Comparison of ENCODE assay signal across 11 cellular contexts in the genomic region with DNA sequence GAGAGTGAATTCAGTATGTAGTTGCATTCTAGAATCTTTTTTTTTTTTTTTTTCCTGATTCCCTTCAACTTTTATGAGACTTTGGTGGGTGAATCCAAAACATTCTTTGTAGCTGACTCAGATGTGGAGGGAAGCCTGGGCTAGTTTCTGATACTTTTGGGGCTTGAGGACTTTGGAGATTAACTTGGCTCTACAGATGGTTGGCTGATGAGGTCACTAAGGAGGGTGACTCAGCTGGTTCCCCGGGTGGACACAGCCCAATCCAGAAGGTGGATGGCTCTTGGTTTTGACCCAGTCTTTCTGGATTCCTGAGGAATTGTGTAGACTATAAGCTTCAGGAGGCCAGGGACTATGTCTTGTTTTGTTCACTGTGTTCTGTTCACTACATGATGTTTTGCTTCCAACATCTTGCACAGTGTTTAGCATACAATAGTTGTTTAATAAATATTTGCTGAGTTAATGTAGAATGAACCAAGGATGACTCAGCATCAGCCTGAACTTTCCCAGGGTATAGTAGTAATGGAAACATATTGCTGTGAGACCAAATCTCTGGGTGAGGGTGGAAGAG. TPM values are rescaled to one million over a fixed set of nuclear protein-coding genes. Genes with fewer than 3 reads are reported as not detected.
DNase-seq lines count a peak whose midpoint lies in the region; ATAC-seq, FAIRE-seq and TF ChIP-seq lines count a peak whose summit lies in the region.
"Had no signal": no experiment of that assay in that cellular context is flagged by ENCODE, and none has a peak within 500 bp of the region (broad histone marks: within the 10 kb centered on the region; RNA-seq: fewer than 3 reads in every experiment).

No MANE protein-coding gene starts in this region.

- H3K36me3 ChIP-seq in HCT116 (ENCODE audit: control insufficient read depth in 1 of 2, insufficient read depth in 2 of 2, low read length in 2 of 2) (no peaks in the 10 kb centered on the region), small intestine (ENCODE audit: control insufficient read depth in 2 of 2, insufficient read depth in 2 of 2, low read length in 2 of 2) (no peaks in the 10 kb centered on the region), spleen (no peaks in the 10 kb centered on the region)

- no peaks in the 10 kb centered on the region for H3K9me2 ChIP-seq in HCT116 (ENCODE audit: insufficient read depth)

- RAD21 ChIA-PET in HCT116 (lab: Charles Lee; ENCODE audit: low non-redundant PET in 1 of 2, low total read pairs in 2 of 2, uncharacterized antibody in 2 of 2, unreplicated experiment in 2 of 2): no interaction called here

- H3K4me3 ChIP-seq in HCT116 (replicated peaks in 1 of 2; ENCODE audit: low read depth in 1 of 2, low read length in 2 of 2) (0 out of 4 replicates have a peak overlapping the region, but pooled peaks of 1 of the 2 experiments have one; percentile 14), small intestine (ENCODE audit: low read depth in 1 of 2, low read length in 2 of 2) (no peak overlapping the region), spleen (no peak overlapping the region)

- H3K9me3 ChIP-seq in HCT116 (ENCODE audit: control insufficient read depth in 1 of 2, insufficient read depth in 1 of 2, low read depth in 1 of 2, low read length in 2 of 2): peaks cover 0 to 4% of the 10 kb centered on the region in 2 experiments; a peak in 1 of 4 replicates
- no peaks in the 10 kb centered on the region for H3K9me3 ChIP-seq in small intestine (ENCODE audit: control insufficient read depth, low read depth)
- no peaks in the 10 kb centered on the region for H3K9me3 ChIP-seq in spleen

- peak; percentile 87 for DNase-seq in HCT116 (ENCODE audit: low read depth, low spot score)
- peak; percentile 86 for DNase-seq in T1000 (lab: John Stamatoyannopoulos, UW)
- peak; percentile 79 for DNase-seq in foreskin melanocyte
- DNase-seq in small intestine: peak; percentile 26
- no peak for DNase-seq in NCI-H2171 treated with DMSO at 0.1 percent for 48 hours (lab: John Stamatoyannopoulos, UW)
- DNase-seq in NCI-H446 treated with DMSO at 0.1 percent for 48 hours (lab: John Stamatoyannopoulos, UW): no peak
- DNase-seq in spleen: no peak
- DNase-seq: activated T-cell treated with anti-CD3 and anti-CD28 coated beads, Interleukin-2, amount 50 U/mL, for 4 hours had no signal

- TF ChIP-seq POLR2A in HCT116 (IDR thresholded peaks at IDR 0.05; ENCODE audit: borderline replicate concordance, extremely low read depth, insufficient read depth, insufficient read length): no peak
- TF ChIP-seq POLR2A in spleen (IDR thresholded peaks at IDR 0.05): no peak

- POLR2A ChIA-PET in HCT116 (lab: Charles Lee): no interaction called here

- H4K20me1 ChIP-seq in HCT116 (ENCODE audit: insufficient read depth): no peaks in the 10 kb centered on the region

- no TSS peak for BruUV-seq in HCT116 (replicated peaks; lab: Mats Ljungman, UMichigan)

- no peak for FAIRE-seq in small intestine (lab: Jason Lieb, UNC)
- FAIRE-seq: GM18507 had no signal

- H3K27me3 ChIP-seq in HCT116 (ENCODE audit: insufficient read depth, low read length) (no peaks in the 10 kb centered on the region), small intestine (ENCODE audit: control insufficient read depth in 2 of 2, insufficient read depth in 2 of 2, low read length in 2 of 2) (no peaks in the 10 kb centered on the region), spleen (replicated peaks in 1 of 7) (peaks cover 0 to 3% (median 0%) of the 10 kb centered on the region in 7 donors)

- CTCF ChIA-PET in HCT116 (lab: Charles Lee): interaction anchor here (1.8 kb wide), 1 partner anchor 17 kb away, joined by 7 read pairs; no protein-coding TSS in a partner anchor

- no peaks in the 10 kb centered on the region for H3K79me2 ChIP-seq in HCT116 (ENCODE audit: insufficient read depth, low read length)

- H2AFZ ChIP-seq in HCT116 (ENCODE audit: low read depth, low read length, poor library complexity, severe bottlenecking): peak overlapping the region; percentile 24

- WGBS in small intestine, 3 donors: 24 to 45% (median 33%) methylated on average over 1 of the region's 1 CpG
- WGBS in spleen, 5 donors: 44 to 77% (median 68%) methylated on average over 1 of the region's 1 CpG

- peak overlapping the region; percentile 62 for H3K4me2 ChIP-seq in HCT116 (ENCODE audit: low read length)

- H3K9ac ChIP-seq in HCT116 (ENCODE audit: low read length): no peak overlapping the region

- no peak for TF ChIP-seq RAD21 in HCT116 (IDR thresholded peaks at IDR 0.05; ENCODE audit: low read depth)

- ATAC-seq in HCT116 (peak; percentile 94), HG03432 (IDR thresholded peaks at IDR 0.05; ENCODE audit: unreplicated experiment) (no peak)
- ATAC-seq: activated T-cell treated with anti-CD3 and anti-CD28 coated beads, Interleukin-2, amount 50 U/mL, for 4 hours; left lobe of liver had no signal

- TF ChIP-seq CTCF in HCT116 (IDR thresholded peaks at IDR 0.05 in 2 of 3, conservative IDR thresholded peaks at IDR 0.05 in 1 of 3; ENCODE audit: borderline replicate concordance in 1 of 3, insufficient read depth in 1 of 3, low read depth in 2 of 3, low read length in 2 of 3): no peak
- no peak for TF ChIP-seq CTCF in spleen (IDR thresholded peaks at IDR 0.05 in 8 of 11, conservative IDR thresholded peaks at IDR 0.05 in 3 of 11)

- peak overlapping the region; percentile 69; the same call in 1 of the 2 replicates for H3K27ac ChIP-seq in HCT116 (ENCODE audit: low read depth, low read length)
- H3K27ac ChIP-seq in small intestine (ENCODE audit: low read depth in 1 of 2, low read length in 1 of 2): no peak overlapping the region
- H3K27ac ChIP-seq in spleen: no peak overlapping the region

- peaks cover 22 to 45% of the 10 kb centered on the region in 2 experiments for H3K4me1 ChIP-seq in HCT116 (ENCODE audit: control insufficient read depth in 1 of 2, insufficient read depth in 2 of 2, low read length in 2 of 2)
- no peaks in the 10 kb centered on the region for H3K4me1 ChIP-seq in small intestine (ENCODE audit: control insufficient read depth in 2 of 2, insufficient read depth in 1 of 2, low read depth in 1 of 2, low read length in 1 of 2)
- no peaks in the 10 kb centered on the region for H3K4me1 ChIP-seq in spleen

- intact Hi-C loops in HCT116 (cut with micrococcal nuclease) (no loop called here), spleen (cut with DNase I; ENCODE audit: low total_unique reads) (no loop called here)

TF ChIP-seq in HCT116, 20 proteins besides CTCF, POLR2A, EP300 and RAD21 (continues in another document):
- 0 out of 2 replicates have a peak, but pooled peaks have one; percentile 25 for TF ChIP-seq POLR2AphosphoS5 (IDR thresholded peaks at IDR 0.05; ENCODE audit: low read depth, low read length)
- no peak for TF ChIP-seq TCF7L2 (IDR thresholded peaks at IDR 0.05; ENCODE audit: borderline replicate concordance, extremely low read depth, insufficient read depth, insufficient read length)
- TF ChIP-seq, protein P1, sequence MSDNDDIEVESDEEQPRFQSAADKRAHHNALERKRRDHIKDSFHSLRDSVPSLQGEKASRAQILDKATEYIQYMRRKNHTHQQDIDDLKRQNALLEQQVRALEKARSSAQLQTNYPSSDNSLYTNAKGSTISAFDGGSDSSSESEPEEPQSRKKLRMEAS (IDR thresholded peaks at IDR 0.05): peak; percentile 23; the same call in 1 of the 2 replicates
- no peak for TF ChIP-seq SIN3A (IDR thresholded peaks at IDR 0.05; ENCODE audit: low read depth)
- TF ChIP-seq JUND (IDR thresholded peaks at IDR 0.05): peak; percentile 91
- TF ChIP-seq CBX3 (IDR thresholded peaks at IDR 0.05; ENCODE audit: low read depth): peak; percentile 90
- TF ChIP-seq REST (IDR thresholded peaks at IDR 0.05; ENCODE audit: low read depth): no peak
- 0 out of 2 replicates have a peak, but pooled peaks have one; percentile 46 for TF ChIP-seq SRF (IDR thresholded peaks at IDR 0.05; ENCODE audit: low read depth)
- peak; percentile 91 for TF ChIP-seq FOSL1 (IDR thresholded peaks at IDR 0.05; ENCODE audit: low read depth)
- TF ChIP-seq ZNF274 (IDR thresholded peaks at IDR 0.05; ENCODE audit: low read depth, low read length): no peak

RNA-seq across cellular contexts. Expression of gene LAMA3, which starts 30.5 kb away (rescaled TPM):
- total RNA-seq in HCT116 (2021; ENCODE audit: unreplicated experiment) (5.6 TPM), spleen (1 to 10 TPM; 1.8 to 7.1 (median 3.6) TPM)
- polyA plus RNA-seq in HCT116 (2012): 6.4 and 7.0 TPM in 2 replicates
- polyA plus RNA-seq in small intestine (10 to 100 TPM in 2 of 3 donors, 1 to 10 TPM in 1; 9.7 to 28.6 (median 15.4) TPM), spleen (1 to 10 TPM; 1.3 to 5.6 (median 1.8) TPM)

RNA-seq across cellular contexts. Expression of gene ANKRD29, which starts 57.0 kb away (rescaled TPM):
- total RNA-seq in HCT116 (2021; ENCODE audit: unreplicated experiment): 8.8 TPM
- polyA plus RNA-seq in HCT116 (2012): 5.8 and 6.8 TPM in 2 replicates
- 1 to 10 TPM; 3.0 to 5.1 (median 3.5) TPM for polyA plus RNA-seq in small intestine
- total RNA-seq in spleen: 1 to 10 TPM; 1.6 to 7.3 (median 3.0) TPM
- polyA plus RNA-seq in spleen: 10 to 100 TPM in 1 of 3 donors, 1 to 10 TPM in 2; 4.1 to 10.6 (median 7.2) TPM
- total RNA-seq: activated T-cell treated with anti-CD3 and anti-CD28 coated beads, Interleukin-2, amount 50 U/mL, for 4 hours had no signal

Comparison
In these comparisons a context has a peak if more than half of its experiments do, and no peak if none do; other contexts are left out.
1. DNase-seq: peak in HCT116 (single experiment), T1000 (single experiment), foreskin melanocyte (single experiment) and small intestine (single experiment); none in NCI-H2171 treated with DMSO at 0.1 percent for 48 hours (single experiment), NCI-H446 treated with DMSO at 0.1 percent for 48 hours (single experiment) and spleen (single experiment).